In genomic region chr9:93095205-93096130, GRCh38 we compare ENCODE assay signal across 8 cellular contexts. TPM values are rescaled to one million over a fixed set of nuclear protein-coding genes. Genes with fewer than 3 reads are reported as not detected.
DNase-seq lines count a peak whose midpoint lies in the region; ATAC-seq and TF ChIP-seq lines count a peak whose summit lies in the region.

No MANE protein-coding gene starts in this region.

- H3K27me3 ChIP-seq in adrenal gland: no peaks in the 10 kb centered on the region

- in situ Hi-C loops in GM13977 (cut with MboI; ENCODE audit: low pct_unique_long_range_greater_than_20kb, low sequenced_read_pairs, unreplicated experiment): no loop called here

- H3K4me1 ChIP-seq in adrenal gland (replicated peaks in 1 of 2): peaks cover 45 to 60% of the 10 kb centered on the region in 2 donors

- H3K9me3 ChIP-seq in adrenal gland (replicated peaks in 1 of 3): peaks cover 0 to 4% (median 0%) of the 10 kb centered on the region in 3 donors

- TF ChIP-seq CTCF in GM13977 (IDR thresholded peaks at IDR 0.05; ENCODE audit: extremely low read depth, insufficient read depth, missing control alignments) (no peak), adrenal gland (IDR thresholded peaks at IDR 0.05) (no peak), type B pancreatic cell (conservative IDR thresholded peaks at IDR 0.05) (no peak)

- H3K9me3 Mint-ChIP-seq in type B pancreatic cell: peaks cover 7% of the 10 kb centered on the region

- peaks cover 2% of the 10 kb centered on the region for H3K36me3 Mint-ChIP-seq in type B pancreatic cell

- H3K4me3 Mint-ChIP-seq in type B pancreatic cell: peak overlapping the region; percentile 85

- H3K4me1 Mint-ChIP-seq in type B pancreatic cell (ENCODE audit: unreplicated experiment): peaks cover 38% of the 10 kb centered on the region

- intact Hi-C loops in adrenal gland (cut with DNase I): no loop called here
- intact Hi-C loops in left cardiac atrium (cut with DNase I): no loop called here
- intact Hi-C loops in posterior cingulate gyrus (cut with DNase I): loop anchor here (5.0 to 10.0 kb wide), 3 partner anchors 37 to 479 kb away; partner anchors contain the start of genes NINJ1, PHF2 and ZNF484

- peak overlapping the region in 2 of 4 donors; percentile 2 to 75 for H3K4me3 ChIP-seq in adrenal gland

- H3K27ac Mint-ChIP-seq in type B pancreatic cell: peak overlapping the region; percentile 88

- peak; percentile 58 for ATAC-seq in HG02870 (IDR thresholded peaks at IDR 0.05; ENCODE audit: unreplicated experiment)
- peak; percentile 86 to 88 for ATAC-seq in left cardiac atrium

- no peaks in the 10 kb centered on the region for H3K27me3 Mint-ChIP-seq in type B pancreatic cell

- TF ChIP-seq POLR2A in adrenal gland (IDR thresholded peaks at IDR 0.05): peak; percentile 74 to 81

- 1 to 6% (median 3%) methylated on average over 7 to 90 of the region's 95 CpGs for WGBS in adrenal gland, 4 donors

- DNase-seq in GM13977 (ENCODE audit: low spot score): peak; percentile 100
- DNase-seq in NCI-H146 (lab: John Stamatoyannopoulos, UW): peak; percentile 98
- DNase-seq in T follicular helper cell (ENCODE audit: low read depth): peak; percentile 100
- peak; percentile 100 for DNase-seq in adrenal gland
- peak; percentile 100 for DNase-seq in left cardiac atrium
- peak; percentile 99 to 100 (median 100) for DNase-seq in posterior cingulate gyrus
- DNase-seq in type B pancreatic cell (ENCODE audit: extremely low spot score, unreplicated experiment): peak; percentile 100

- H3K27ac ChIP-seq in adrenal gland: peak overlapping the region; percentile 88 to 98 (median 94)

- no peaks in the 10 kb centered on the region for H3K36me3 ChIP-seq in adrenal gland (replicated peaks in 1 of 2)

RNA-seq across cellular contexts. Expression of gene CARD19, which starts 0.5 kb away (rescaled TPM):
- total RNA-seq in adrenal gland (10 to 100 TPM; 29.7 to 75.0 (median 39.2) TPM), left cardiac atrium (10 to 100 TPM; 20.2 to 26.3 TPM), type B pancreatic cell (ENCODE audit: low replicate concordance) (17.7 and 22.2 TPM in 2 replicates)
- polyA plus RNA-seq in adrenal gland: 10 to 100 TPM; 10.7 to 69.1 (median 68.4) TPM

RNA-seq across cellular contexts. Expression of gene SUSD3, which starts 37.0 kb away (rescaled TPM):
- total RNA-seq in adrenal gland: 1 to 10 TPM; 1.4 to 4.9 (median 3.3) TPM
- 1 to 10 TPM in 2 of 3 donors, under 1 TPM in 1; 0.60 to 1.7 (median 1.1) TPM for polyA plus RNA-seq in adrenal gland
- 1 to 10 TPM; 1.6 to 2.4 TPM for total RNA-seq in left cardiac atrium
- total RNA-seq in type B pancreatic cell (ENCODE audit: low replicate concordance): 1.5 and 3.8 TPM in 2 replicates

RNA-seq across cellular contexts. Expression of gene NINJ1, which starts 38.6 kb away (rescaled TPM):
- total RNA-seq in adrenal gland (100 to 1,000 TPM; 122 to 339 (median 181) TPM), left cardiac atrium (10 to 100 TPM; 38.4 to 45.9 TPM), type B pancreatic cell (ENCODE audit: low replicate concordance) (19.4 and 21.6 TPM in 2 replicates)
- 100 to 1,000 TPM in 2 of 3 donors, 10 to 100 TPM in 1; 31.1 to 135 (median 101) TPM for polyA plus RNA-seq in adrenal gland
